Comparison of ENCODE assay signal across 11 cellular contexts in genomic region chr1:245605480-245606156, GRCh38.
DNase-seq lines count a peak whose midpoint lies in the region; ATAC-seq and TF ChIP-seq lines count a peak whose summit lies in the region.
"Had no signal": no experiment of that assay in that cellular context is flagged by ENCODE, and none has a peak within 500 bp of the region (broad histone marks: within the 10 kb centered on the region; RNA-seq: fewer than 3 reads in every experiment).

No MANE protein-coding gene starts in this region.

- CTCF ChIA-PET in BJ (lab: Yijun Ruan, JAX), result interaction anchor here (1.7 kb wide), 1 partner anchor 9 kb away, joined by 3 read pairs; no protein-coding TSS in a partner anchor

- TF ChIP-seq CTCF in BJ (IDR thresholded peaks at IDR 0.05; ENCODE audit: insufficient read depth, low read depth, low read length) (no peak), NB4 (IDR thresholded peaks at IDR 0.05; ENCODE audit: low read depth, low read length) (no peak), coronary artery (IDR thresholded peaks at IDR 0.05) (no peak)

- DNase-seq in BJ (ENCODE audit: low read depth) (peak; percentile 60), NB4 (ENCODE audit: low read depth) (peak; percentile 69), coronary artery (ENCODE audit: low spot score) (no peak), myocyte (ENCODE audit: low read depth) (peak; percentile 30), CD1c-positive myeloid dendritic cell (ENCODE audit: extremely low spot score) (no peak)
- no peak for DNase-seq in activated CD8-positive, alpha-beta memory T cell treated with anti-CD3 and anti-CD28 coated beads, Interleukin-2, amount 50 U/mL, for 4 hours
- no peak for DNase-seq in effector CD4-positive, alpha-beta T cell
- DNase-seq: activated CD4-positive, alpha-beta T cell treated with anti-CD3 and anti-CD28 coated beads, Interleukin-2, amount 50 U/mL, for 1 hour; activated naive CD4-positive, alpha-beta T cell treated with anti-CD3 and anti-CD28 coated beads for 36 hours had no signal

- POLR2A ChIA-PET in BJ (lab: Charles Lee), result interaction anchor here (0.6 kb wide), 1 partner anchor 292 kb away, joined by 3 read pairs; no protein-coding TSS in a partner anchor

- no peak for ATAC-seq in GM21576 (IDR thresholded peaks at IDR 0.05; ENCODE audit: unreplicated experiment)

- no peak for TF ChIP-seq POLR2A in NB4 (IDR thresholded peaks at IDR 0.05; ENCODE audit: extremely low read depth, insufficient read length)

- H3K36me3 ChIP-seq in BJ (ENCODE audit: control insufficient read depth, insufficient read depth, low read length), result peaks cover 3% of the 10 kb centered on the region

- no peak overlapping the region for H3K27ac ChIP-seq in coronary artery
- H3K27ac ChIP-seq: SK-N-MC had no signal

- H3K4me3 ChIP-seq in BJ (ENCODE audit: low read depth, low read length) (no peak overlapping the region), NB4 (ENCODE audit: low read depth, low read length) (no peak overlapping the region), coronary artery (peak overlapping the region; percentile 30)
- H3K4me3 ChIP-seq: SK-N-MC had no signal

- H3K27me3 ChIP-seq in BJ (ENCODE audit: control insufficient read depth, insufficient read depth, low read length), result no peaks in the 10 kb centered on the region

Comparison
In these comparisons a context has a peak if more than half of its experiments do, and no peak if none do; other contexts are left out.
1. DNase-seq: peak in BJ (single experiment), NB4 (single experiment) and myocyte (single experiment); none in coronary artery (single experiment), activated CD8-positive, alpha-beta memory T cell treated with anti-CD3 and anti-CD28 coated beads, Interleukin-2, amount 50 U/mL, for 4 hours (single experiment), CD1c-positive myeloid dendritic cell (single experiment) and effector CD4-positive, alpha-beta T cell (single experiment).